8 cellular contexts compared by ENCODE assay signal in genomic region chr1:225813250-225813964, GRCh38. TPM values are rescaled to one million over a fixed set of nuclear protein-coding genes. Genes with fewer than 3 reads are reported as not detected.
DNase-seq lines count a peak whose midpoint lies in the region; ATAC-seq and TF ChIP-seq lines count a peak whose summit lies in the region.

No MANE protein-coding gene starts in this region.

- peak overlapping the region; percentile 81 for H3K27ac ChIP-seq in suprapubic skin

- H3K9me3 ChIP-seq in suprapubic skin = no peaks in the 10 kb centered on the region

- peaks cover 84% of the 10 kb centered on the region for H3K4me1 ChIP-seq in suprapubic skin

- H3K27me3 ChIP-seq in suprapubic skin = no peaks in the 10 kb centered on the region

- no peak for TF ChIP-seq EP300 in suprapubic skin (IDR thresholded peaks at IDR 0.05)

- H3K4me3 ChIP-seq in suprapubic skin = peak overlapping the region; percentile 10

- TF ChIP-seq POLR2A in suprapubic skin (IDR thresholded peaks at IDR 0.05) = no peak

- TF ChIP-seq CTCF in suprapubic skin (IDR thresholded peaks at IDR 0.05) = no peak

- WGBS in suprapubic skin = 37% methylated on average over 8 of the region's 10 CpGs

- H3K36me3 ChIP-seq in suprapubic skin = no peaks in the 10 kb centered on the region

- DNase-seq in NCI-H82 (lab: John Stamatoyannopoulos, UW) = peak; percentile 61
- DNase-seq in NCI-H82 treated with DMSO at 0.1 percent for 48 hours (lab: John Stamatoyannopoulos, UW; ENCODE audit: unreplicated experiment) = no peak
- DNase-seq in UCSD-AML1 (lab: John Stamatoyannopoulos, UW; ENCODE audit: unreplicated experiment) = peak; percentile 28
- DNase-seq in iPS-NIHi11 (ENCODE audit: low spot score) = peak; percentile 46
- peak in 1 of 2 donors; percentile 87 for DNase-seq in suprapubic skin (ENCODE audit: low spot score in 2 of 2)
- no peak for DNase-seq in SK-N-DZ (ENCODE audit: low spot score)

- ATAC-seq in GM18511 (IDR thresholded peaks at IDR 0.05; ENCODE audit: unreplicated experiment) = no peak
- ATAC-seq in HG03460 (IDR thresholded peaks at IDR 0.05; ENCODE audit: unreplicated experiment) = no peak

RNA-seq across cellular contexts. Expression of gene EPHX1, which starts 3.5 kb away (rescaled TPM):
- 10 to 100 TPM; 30.3 to 72.8 (median 53.7) TPM for total RNA-seq in suprapubic skin
- 6.6 and 8.3 TPM in 2 replicates for polyA plus RNA-seq in SK-N-DZ (2014; cell fraction: cytosol; rRNA removed)
- 3.6 and 4.1 TPM in 2 replicates for polyA plus RNA-seq in SK-N-DZ (2014; cell fraction: nucleus; rRNA removed)

RNA-seq across cellular contexts. Expression of gene SRP9, which starts 35.8 kb away (rescaled TPM):
- total RNA-seq in suprapubic skin = 100 to 1,000 TPM; 139 to 162 (median 144) TPM
- polyA plus RNA-seq in SK-N-DZ (2014; cell fraction: cytosol; rRNA removed) = 718 and 771 TPM in 2 replicates
- 323 and 469 TPM in 2 replicates for polyA plus RNA-seq in SK-N-DZ (2014; cell fraction: nucleus; rRNA removed)

Comparison
In these comparisons a context has a peak if more than half of its experiments do, and no peak if none do; other contexts are left out.
1. DNase-seq: peak in NCI-H82 (single experiment), UCSD-AML1 (single experiment) and iPS-NIHi11 (single experiment); none in NCI-H82 treated with DMSO at 0.1 percent for 48 hours (single experiment) and SK-N-DZ (single experiment).